In genomic region chr1:170765712-170766330, GRCh38 we compare ENCODE assay signal across 8 cellular contexts.
DNase-seq lines count a peak whose midpoint lies in the region; ATAC-seq and TF ChIP-seq lines count a peak whose summit lies in the region.

No MANE protein-coding gene starts in this region.

- no peaks in the 10 kb centered on the region for H3K27me3 Mint-ChIP-seq in activated CD4-positive, alpha-beta T cell treated with anti-CD3 and anti-CD28 coated beads, Interleukin-2, amount 10 ng/mL, durations not matched to agents 24 days and 14 days

- no peaks in the 10 kb centered on the region for H3K36me3 Mint-ChIP-seq in activated CD4-positive, alpha-beta T cell treated with anti-CD3 and anti-CD28 coated beads, Interleukin-2, amount 10 ng/mL, durations not matched to agents 24 days and 14 days (ENCODE audit: low read depth)

- no peaks in the 10 kb centered on the region for H3K4me1 ChIP-seq in GM23248 (ENCODE audit: insufficient read depth)
- H3K4me1 ChIP-seq in gastrocnemius medialis = no peaks in the 10 kb centered on the region

- H3K4me2 ChIP-seq in GM23248 (ENCODE audit: unreplicated experiment) = no peak overlapping the region

- no peak overlapping the region for H3K4me3 Mint-ChIP-seq in activated CD4-positive, alpha-beta T cell treated with anti-CD3 and anti-CD28 coated beads, Interleukin-2, amount 10 ng/mL, durations not matched to agents 24 days and 14 days

- H3K27me3 ChIP-seq in GM23248 (replicated peaks; ENCODE audit: insufficient read depth) (no peaks in the 10 kb centered on the region), gastrocnemius medialis (no peaks in the 10 kb centered on the region)

- no peaks in the 10 kb centered on the region for H3K9me2 ChIP-seq in GM23248 (ENCODE audit: insufficient read depth)

- 45 to 46% methylated on average over 10 of the region's 10 CpGs for WGBS in GM23248 (ENCODE audit: low coverage in 1 of 2, low lambda C conversion rate in 2 of 2, missing lambda C conversion rate in 2 of 2), 2 experiments

- H3K27ac ChIP-seq in GM23248 = no peak overlapping the region
- H3K27ac ChIP-seq in gastrocnemius medialis = peak overlapping the region in 2 of 4 donors; percentile 10 to 27

- ATAC-seq in gastrocnemius medialis (peak; percentile 80 to 87), HG03135 (IDR thresholded peaks at IDR 0.05; ENCODE audit: unreplicated experiment) (no peak)

- H3K9ac ChIP-seq in GM23248 = no peak overlapping the region

- no peaks in the 10 kb centered on the region for H4K20me1 ChIP-seq in GM23248 (ENCODE audit: insufficient read depth)

- DNase-seq in GM23248 (peak; percentile 70), RKO (ENCODE audit: low spot score) (peak; percentile 38), fibroblast of the aortic adventitia (ENCODE audit: low read depth) (peak; percentile 79), gastrocnemius medialis (no peak), NCI-H1930 (lab: John Stamatoyannopoulos, UW) (no peak), SHP77 treated with DMSO at 0.1 percent for 48 hours (lab: John Stamatoyannopoulos, UW) (no peak)
- DNase-seq in activated CD4-positive, alpha-beta T cell treated with anti-CD3 and anti-CD28 coated beads, Interleukin-2, amount 10 ng/mL, durations not matched to agents 24 days and 14 days = no peak

- no peak overlapping the region for H3K27ac Mint-ChIP-seq in activated CD4-positive, alpha-beta T cell treated with anti-CD3 and anti-CD28 coated beads, Interleukin-2, amount 10 ng/mL, durations not matched to agents 24 days and 14 days

- H3K36me3 ChIP-seq in GM23248 (ENCODE audit: low read depth) (no peaks in the 10 kb centered on the region), gastrocnemius medialis (no peaks in the 10 kb centered on the region)

- no peak for TF ChIP-seq POLR2A in gastrocnemius medialis (IDR thresholded peaks at IDR 0.05)

- in situ Hi-C loops in GM23248 (cut with MboI) (no loop called here), gastrocnemius medialis (cut with MboI; ENCODE audit: low sequenced_read_pairs in 4 of 4) (loop anchor here in 1 of 4 donors (25.0 kb wide), 1 partner anchor 104 kb away; the partner anchor contains the start of gene PRRX1)

- H2AFZ ChIP-seq in GM23248 = peak overlapping the region; percentile 58

- no peaks in the 10 kb centered on the region for H3K9me3 Mint-ChIP-seq in activated CD4-positive, alpha-beta T cell treated with anti-CD3 and anti-CD28 coated beads, Interleukin-2, amount 10 ng/mL, durations not matched to agents 24 days and 14 days

- no peaks in the 10 kb centered on the region for H3K79me2 ChIP-seq in GM23248 (ENCODE audit: insufficient read depth)

- TF ChIP-seq CTCF in fibroblast of the aortic adventitia (IDR thresholded peaks at IDR 0.05; ENCODE audit: insufficient read depth, low read length) (peak; percentile 74), gastrocnemius medialis (IDR thresholded peaks at IDR 0.05 in 4 of 5, conservative IDR thresholded peaks at IDR 0.05 in 1 of 5) (peak; percentile 53 to 71 (median 57))

- no peak overlapping the region for H3K4me3 ChIP-seq in GM23248
- no peak overlapping the region for H3K4me3 ChIP-seq in fibroblast of the aortic adventitia (ENCODE audit: low read depth, low read length)
- H3K4me3 ChIP-seq in gastrocnemius medialis = no peak overlapping the region

- intact Hi-C loops in gastrocnemius medialis (cut with DNase I; ENCODE audit: low total_unique reads) = loop anchor here (2.0 to 10.0 kb wide), 5 partner anchors 75 to 839 kb away; partner anchors contain the start of gene GORAB
- intact Hi-C loops in activated CD4-positive, alpha-beta T cell treated with anti-CD3 and anti-CD28 coated beads, Interleukin-2, amount 10 ng/mL, durations not matched to agents 24 days and 14 days (cut with micrococcal nuclease) = no loop called here

- H3F3A ChIP-seq in GM23248 (ENCODE audit: insufficient read depth) = no peaks in the 10 kb centered on the region

- no peaks in the 10 kb centered on the region for H3K4me1 Mint-ChIP-seq in activated CD4-positive, alpha-beta T cell treated with anti-CD3 and anti-CD28 coated beads, Interleukin-2, amount 10 ng/mL, durations not matched to agents 24 days and 14 days

- H3K9me3 ChIP-seq in GM23248 (ENCODE audit: low read depth) (no peaks in the 10 kb centered on the region), gastrocnemius medialis (no peaks in the 10 kb centered on the region)

Comparison
In these comparisons a context has a peak if more than half of its experiments do, and no peak if none do; other contexts are left out.
1. DNase-seq: peak in GM23248 (single experiment), RKO (single experiment) and fibroblast of the aortic adventitia (single experiment); none in gastrocnemius medialis (0 of 2), activated CD4-positive, alpha-beta T cell treated with anti-CD3 and anti-CD28 coated beads, Interleukin-2, amount 10 ng/mL, durations not matched to agents 24 days and 14 days (single experiment), NCI-H1930 (0 of 2) and SHP77 treated with DMSO at 0.1 percent for 48 hours (single experiment).